9 cellular contexts compared by ENCODE assay signal in the genomic region with DNA sequence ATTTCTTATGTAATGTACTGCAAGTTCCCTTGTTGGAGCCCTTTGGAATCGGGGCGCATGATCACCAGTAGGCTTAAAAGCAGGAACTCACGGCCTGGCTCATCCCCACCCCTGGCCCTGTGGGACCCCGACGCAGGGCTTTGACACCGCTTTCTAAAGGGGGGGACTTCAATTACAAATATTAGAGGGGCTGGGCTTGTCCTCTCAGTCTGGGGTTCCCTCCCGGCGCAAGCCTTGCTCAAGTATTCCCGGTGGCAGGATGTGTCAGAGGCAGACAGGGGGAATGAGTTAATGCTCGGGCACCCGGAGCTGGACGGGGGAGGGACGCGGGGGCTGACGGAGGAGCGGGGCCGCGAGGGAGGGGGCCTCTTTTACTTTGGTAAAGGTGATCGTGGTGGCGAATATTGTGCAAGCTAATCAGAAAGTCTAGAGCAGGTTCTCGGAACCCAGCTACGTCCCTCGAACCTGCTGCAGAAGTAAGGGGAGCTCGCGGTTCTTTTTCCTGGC. TPM values are rescaled to one million over a fixed set of nuclear protein-coding genes. Genes with fewer than 3 reads are reported as not detected.
DNase-seq lines count a peak whose midpoint lies in the region; ATAC-seq, FAIRE-seq and TF ChIP-seq lines count a peak whose summit lies in the region.
"Had no signal": no experiment of that assay in that cellular context is flagged by ENCODE, and none has a peak within 500 bp of the region (broad histone marks: within the 10 kb centered on the region; RNA-seq: fewer than 3 reads in every experiment).

No MANE protein-coding gene starts in this region.

- intact Hi-C loops in CD14-positive monocyte (cut with micrococcal nuclease) (no loop called here), colonic mucosa (cut with DNase I) (no loop called here)

- H3K36me3 ChIP-seq in MM.1S (replicated peaks; ENCODE audit: insufficient read depth, low read length): no peaks in the 10 kb centered on the region
- H3K36me3 ChIP-seq in colonic mucosa: no peaks in the 10 kb centered on the region
- peaks cover 0 to 4% of the 10 kb centered on the region in 2 experiments for H3K36me3 ChIP-seq in mesenchymal stem cell (ENCODE audit: control insufficient read depth in 1 of 2, insufficient read depth in 2 of 2, low read depth in 1 of 2, low read length in 2 of 2)
- H3K36me3 ChIP-seq in upper lobe of left lung: no peaks in the 10 kb centered on the region

- no peak for DNase-seq in CD14-positive monocyte (ENCODE audit: low spot score)
- no peak for DNase-seq in MM.1S
- no peak for DNase-seq in colonic mucosa
- peak; percentile 12 for DNase-seq in mesenchymal stem cell
- peak in 1 of 2 donors; percentile 66 for DNase-seq in upper lobe of left lung
- DNase-seq in D721Med (ENCODE audit: insufficient read length, low spot score): no peak
- DNase-seq in RKO (ENCODE audit: low spot score): no peak

- no peaks in the 10 kb centered on the region for H3K79me2 ChIP-seq in MM.1S (ENCODE audit: low read length)

- no peaks in the 10 kb centered on the region for H3F3A ChIP-seq in MM.1S (ENCODE audit: insufficient read depth, low read length)

- H3K36me3 Mint-ChIP-seq in CD14-positive monocyte: peaks cover 0 to 3% of the 10 kb centered on the region in 2 donors

- H2AFZ ChIP-seq in MM.1S (ENCODE audit: low read length) (peak overlapping the region; percentile 90), mesenchymal stem cell (ENCODE audit: low read depth, low read length) (no peak overlapping the region)

- H3K14ac ChIP-seq in mesenchymal stem cell (ENCODE audit: low read length in 2 of 2): no peak overlapping the region

- peak overlapping the region; percentile 6 to 80 for H3K4me3 Mint-ChIP-seq in CD14-positive monocyte

- TF ChIP-seq EP300 in upper lobe of left lung (IDR thresholded peaks at IDR 0.05): no peak

- no peaks in the 10 kb centered on the region for H3K4me1 ChIP-seq in MM.1S (ENCODE audit: low read length)
- peaks cover 3% of the 10 kb centered on the region for H3K4me1 ChIP-seq in colonic mucosa
- peaks cover 17% of the 10 kb centered on the region for H3K4me1 ChIP-seq in mesenchymal stem cell (ENCODE audit: control insufficient read depth, insufficient read depth, low read depth, low read length)
- H3K4me1 ChIP-seq in upper lobe of left lung: peaks cover 6 to 24% (median 18%) of the 10 kb centered on the region in 4 donors

- no peak overlapping the region for H3K4ac ChIP-seq in mesenchymal stem cell (ENCODE audit: low read depth in 1 of 2, low read length in 2 of 2)

- H3K9me2 ChIP-seq in MM.1S (replicated peaks; ENCODE audit: insufficient read depth, low read length): no peaks in the 10 kb centered on the region

- no peak for TF ChIP-seq POLR2A in upper lobe of left lung (IDR thresholded peaks at IDR 0.05)

- 4% methylated on average over 25 of the region's 25 CpGs for WGBS in mesenchymal stem cell
- 1% methylated on average over 19 to 25 of the region's 25 CpGs for WGBS in upper lobe of left lung, 2 donors

- H4K20me1 ChIP-seq in MM.1S (ENCODE audit: insufficient read depth, low read length): no peaks in the 10 kb centered on the region

- H4K8ac ChIP-seq in mesenchymal stem cell (ENCODE audit: low read length): peak overlapping the region; percentile 28

- peaks cover 12% of the 10 kb centered on the region; the same call in 1 of the 2 replicates for H3K27me3 ChIP-seq in MM.1S (replicated peaks; ENCODE audit: insufficient read depth, low read length)
- H3K27me3 ChIP-seq in colonic mucosa: peaks cover 19% of the 10 kb centered on the region
- peaks cover 0 to 53% of the 10 kb centered on the region in 2 experiments for H3K27me3 ChIP-seq in mesenchymal stem cell (ENCODE audit: control insufficient read depth in 1 of 2, insufficient read depth in 1 of 2, low read length in 2 of 2)
- peaks cover 0 to 18% (median 6%) of the 10 kb centered on the region in 4 donors for H3K27me3 ChIP-seq in upper lobe of left lung

- H2BK15ac ChIP-seq in mesenchymal stem cell (ENCODE audit: low read depth, poor library complexity, severe bottlenecking): peak overlapping the region; percentile 48

- H3K27ac ChIP-seq in MM.1S (ENCODE audit: low read length) (no peak overlapping the region), colonic mucosa (no peak overlapping the region), mesenchymal stem cell (ENCODE audit: low read length, poor library complexity, severe bottlenecking) (no peak overlapping the region), upper lobe of left lung (peak overlapping the region in 3 of 4 donors; percentile 13 to 69 (median 22))

- H2BK120ac ChIP-seq in mesenchymal stem cell (ENCODE audit: low read depth, low read length): peak overlapping the region; percentile 73

- H3K9me3 ChIP-seq in MM.1S (replicated peaks; ENCODE audit: insufficient read depth, low read length) (no peaks in the 10 kb centered on the region), colonic mucosa (no peaks in the 10 kb centered on the region), mesenchymal stem cell (ENCODE audit: control insufficient read depth, low read length) (no peaks in the 10 kb centered on the region), upper lobe of left lung (no peaks in the 10 kb centered on the region)

- peak overlapping the region; percentile 57 for H3K4me3 ChIP-seq in MM.1S (ENCODE audit: low read length)
- H3K4me3 ChIP-seq in colonic mucosa: peak overlapping the region; percentile 38
- peak overlapping the region in 1 of 2 experiments; percentile 74 for H3K4me3 ChIP-seq in mesenchymal stem cell (ENCODE audit: insufficient read depth in 1 of 2, low read depth in 1 of 2, low read length in 2 of 2)
- peak overlapping the region; percentile 37 to 65 (median 57) for H3K4me3 ChIP-seq in upper lobe of left lung

- H2BK12ac ChIP-seq in mesenchymal stem cell (ENCODE audit: low read length in 2 of 2): no peak overlapping the region

- H3K9me3 Mint-ChIP-seq in CD14-positive monocyte: peaks cover 0 to 12% (median 3%) of the 10 kb centered on the region in 7 donors

- no peak overlapping the region for H3K23ac ChIP-seq in mesenchymal stem cell (ENCODE audit: low read length in 2 of 2)

- no peak for TF ChIP-seq CTCF in CD14-positive monocyte (IDR thresholded peaks at IDR 0.05)
- no peak for TF ChIP-seq CTCF in MM.1S (IDR thresholded peaks at IDR 0.05; ENCODE audit: low read length)
- TF ChIP-seq CTCF in colonic mucosa (IDR thresholded peaks at IDR 0.05): no peak
- TF ChIP-seq CTCF in upper lobe of left lung (IDR thresholded peaks at IDR 0.05): no peak
- TF ChIP-seq CTCF in D721Med (IDR thresholded peaks at IDR 0.05; ENCODE audit: insufficient read depth, missing control alignments): no peak

- FAIRE-seq in D721Med (lab: Jason Lieb, UNC): no peak
- FAIRE-seq: endometrium had no signal

- H3K9ac ChIP-seq in MM.1S (ENCODE audit: low read length) (no peak overlapping the region), colonic mucosa (ENCODE audit: low read depth in 2 of 2, low read length in 2 of 2) (peak overlapping the region in 1 of 2 donors; percentile 38), mesenchymal stem cell (ENCODE audit: low read length) (peak overlapping the region; percentile 90)

- H2AK5ac ChIP-seq in mesenchymal stem cell (ENCODE audit: low read length, severe bottlenecking): no peak overlapping the region

- H3K4me2 ChIP-seq in MM.1S (ENCODE audit: low read depth, low read length) (peak overlapping the region; percentile 73), mesenchymal stem cell (ENCODE audit: low read length, poor library complexity, severe bottlenecking) (peak overlapping the region; percentile 92)

- no peaks in the 10 kb centered on the region for H3K79me1 ChIP-seq in mesenchymal stem cell (replicated peaks; ENCODE audit: low read length, poor library complexity, severe bottlenecking)

- peaks cover 13% of the 10 kb centered on the region for H3K4me1 Mint-ChIP-seq in CD14-positive monocyte

- H3K27ac Mint-ChIP-seq in CD14-positive monocyte: no peak overlapping the region

- H3K18ac ChIP-seq in mesenchymal stem cell (ENCODE audit: low read depth in 1 of 2, low read length in 2 of 2): peak overlapping the region; percentile 54 to 85

- ATAC-seq in upper lobe of left lung (ENCODE audit: low FRiP score in 2 of 2) (peak; percentile 31 to 66), GM18861 (IDR thresholded peaks at IDR 0.05; ENCODE audit: unreplicated experiment) (no peak)

- H4K91ac ChIP-seq in mesenchymal stem cell (ENCODE audit: low read length): no peak overlapping the region

- H2BK5ac ChIP-seq in mesenchymal stem cell (ENCODE audit: low read depth, low read length, poor library complexity, severe bottlenecking): no peak overlapping the region

- peaks cover 55 to 73% (median 64%) of the 10 kb centered on the region in 3 donors for H3K27me3 Mint-ChIP-seq in CD14-positive monocyte (ENCODE audit: low read depth in 3 of 3)

RNA-seq across cellular contexts. Expression of a gene that starts 1.2 kb away (rescaled TPM):
- not detected for polyA plus RNA-seq in CD14-positive monocyte
- total RNA-seq in colonic mucosa (under 1 TPM; 0.62 to 0.85 TPM), upper lobe of left lung (1 to 10 TPM in 5 of 6 donors, under 1 TPM in 1; 0.80 to 8.4 (median 4.1) TPM)
- 0.12 TPM for polyA plus RNA-seq in mesenchymal stem cell (2013, experiment 1 of 2)
- 0.15 TPM for polyA plus RNA-seq in mesenchymal stem cell (2013, experiment 2 of 2)

Comparison
In these comparisons a context has a peak if more than half of its experiments do, and no peak if none do; other contexts are left out.
1. H3K27ac ChIP-seq: peak in upper lobe of left lung (3 of 4); none in MM.1S (single experiment), colonic mucosa (single experiment) and mesenchymal stem cell (single experiment).